Comparison of ENCODE assay signal across 8 cellular contexts in the genomic region with DNA sequence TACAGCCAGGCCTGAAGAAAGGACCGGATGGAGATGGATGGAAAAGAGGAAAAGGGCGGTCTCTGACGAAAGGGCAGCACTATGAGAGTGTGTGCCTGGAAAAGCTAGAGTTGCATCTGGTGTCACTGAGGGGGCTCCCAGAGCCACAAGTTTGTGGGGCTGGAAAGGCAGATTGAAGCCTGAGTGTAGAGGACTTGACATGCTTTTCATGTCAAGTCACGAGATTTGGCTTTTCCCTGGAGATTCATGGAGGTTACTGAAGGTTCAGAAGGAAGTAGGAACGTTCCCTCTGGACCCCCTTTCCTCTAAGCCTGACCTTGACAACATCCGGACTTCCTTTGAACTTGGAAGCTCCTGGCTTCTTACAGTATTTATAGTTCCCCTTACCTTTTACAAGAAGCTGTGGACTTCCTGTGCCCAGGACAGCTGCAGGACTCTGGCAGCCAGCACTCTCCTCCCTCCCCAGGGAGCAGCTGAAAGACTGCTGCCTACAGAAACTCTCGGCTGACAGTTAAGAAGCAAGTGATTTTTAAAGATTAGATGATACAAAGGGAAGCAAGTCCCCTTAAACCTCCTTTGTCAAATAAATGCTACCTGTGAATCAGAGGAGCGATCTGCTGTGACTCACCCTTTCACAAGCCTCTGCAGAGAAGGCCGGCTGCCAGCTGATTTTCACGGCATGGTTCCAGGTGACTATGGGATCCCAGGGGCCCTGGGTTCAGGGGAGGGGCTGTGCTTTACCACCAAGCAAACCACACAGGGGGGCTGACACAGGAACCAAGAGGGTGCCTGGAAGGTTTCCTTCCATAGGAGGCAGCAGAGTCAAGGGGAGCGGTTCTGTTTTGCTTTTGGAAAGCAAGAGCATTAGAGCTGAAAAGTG.
A peak's percentile ranks its signal among the peaks of the same experiment; 100 is the strongest.
DNase-seq lines count a peak whose midpoint lies in the region; ATAC-seq and TF ChIP-seq lines count a peak whose summit lies in the region.

No MANE protein-coding gene starts in this region.

- H3K4me3 ChIP-seq in foreskin fibroblast (ENCODE audit: low read depth in 1 of 2, low read length in 2 of 2) (no peak overlapping the region), retinal pigment epithelial cell (ENCODE audit: low read length) (no peak overlapping the region)

- peak; percentile 56 for ATAC-seq in Right ventricle myocardium inferior
- ATAC-seq in activated CD8-positive, alpha-beta T cell treated with anti-CD3 and anti-CD28 coated beads for 36 hours, result peak; percentile 95

- peaks cover 16% of the 10 kb centered on the region for H3K4me1 Mint-ChIP-seq in activated CD8-positive, alpha-beta T cell treated with anti-CD3 and anti-CD28 coated beads for 36 hours (ENCODE audit: low read depth)

- DNase-seq in Right ventricle myocardium inferior (ENCODE audit: missing footprints) (no peak), cardiac septum (ENCODE audit: low spot score) (no peak), LoVo (ENCODE audit: low spot score) (peak; percentile 84), foreskin fibroblast (peak; percentile 34 to 67), retinal pigment epithelial cell (ENCODE audit: low read depth) (peak; percentile 55), HuH-7.5 (ENCODE audit: low spot score) (no peak), NCI-H524 (lab: John Stamatoyannopoulos, UW) (no peak)
- DNase-seq in activated CD8-positive, alpha-beta T cell treated with anti-CD3 and anti-CD28 coated beads for 36 hours, result peak; percentile 83

- H3K27me3 Mint-ChIP-seq in activated CD8-positive, alpha-beta T cell treated with anti-CD3 and anti-CD28 coated beads for 36 hours, result no peaks in the 10 kb centered on the region

- no peak for TF ChIP-seq CTCF in activated CD8-positive, alpha-beta T cell treated with anti-CD3 and anti-CD28 coated beads for 36 hours (IDR thresholded peaks at IDR 0.05)
- TF ChIP-seq CTCF in foreskin fibroblast (IDR thresholded peaks at IDR 0.05; ENCODE audit: low read depth, low read length) (peak; percentile 21), retinal pigment epithelial cell (conservative IDR thresholded peaks at IDR 0.05; ENCODE audit: low read depth, low read length) (peak; percentile 63)

- H3K9me3 Mint-ChIP-seq in activated CD8-positive, alpha-beta T cell treated with anti-CD3 and anti-CD28 coated beads for 36 hours, result no peaks in the 10 kb centered on the region

- intact Hi-C loops in Right ventricle myocardium inferior (cut with DNase I), result loop anchor here (1.0 to 5.0 kb wide), 2 partner anchors 70 to 225 kb away; no protein-coding TSS in a partner anchor
- intact Hi-C loops in cardiac septum (cut with DNase I), result loop anchor here (10.0 kb wide), 1 partner anchor 207 kb away; no protein-coding TSS in a partner anchor
- intact Hi-C loops in activated CD8-positive, alpha-beta T cell treated with anti-CD3 and anti-CD28 coated beads for 36 hours (cut with micrococcal nuclease), result loop anchor here (5.0 kb wide), 1 partner anchor 225 kb away; no protein-coding TSS in a partner anchor

- no peak overlapping the region for H3K27ac Mint-ChIP-seq in activated CD8-positive, alpha-beta T cell treated with anti-CD3 and anti-CD28 coated beads for 36 hours

- POLR2A ChIA-PET in activated CD8-positive, alpha-beta T cell treated with anti-CD3 and anti-CD28 coated beads for 36 hours (lab: Charles Lee), result no interaction called here

- no peak overlapping the region for H3K4me3 Mint-ChIP-seq in activated CD8-positive, alpha-beta T cell treated with anti-CD3 and anti-CD28 coated beads for 36 hours

- peaks cover 4% of the 10 kb centered on the region for H3K36me3 Mint-ChIP-seq in activated CD8-positive, alpha-beta T cell treated with anti-CD3 and anti-CD28 coated beads for 36 hours (ENCODE audit: low read depth)

- CTCF ChIA-PET in activated CD8-positive, alpha-beta T cell treated with anti-CD3 and anti-CD28 coated beads for 36 hours (lab: Charles Lee), result interaction anchor here (1.2 to 2.4 kb wide), 2 partner anchors 219 to 222 kb away, joined by 3 to 12 read pairs; no protein-coding TSS in a partner anchor

Comparison
In these comparisons a context has a peak if more than half of its experiments do, and no peak if none do; other contexts are left out.
1. DNase-seq: peak in LoVo (single experiment), activated CD8-positive, alpha-beta T cell treated with anti-CD3 and anti-CD28 coated beads for 36 hours (single experiment), foreskin fibroblast (2 of 2) and retinal pigment epithelial cell (single experiment); none in Right ventricle myocardium inferior (single experiment), cardiac septum (single experiment), HuH-7.5 (single experiment) and NCI-H524 (0 of 2).